ENCODE assay signal across 8 cellular contexts in the genomic region with DNA sequence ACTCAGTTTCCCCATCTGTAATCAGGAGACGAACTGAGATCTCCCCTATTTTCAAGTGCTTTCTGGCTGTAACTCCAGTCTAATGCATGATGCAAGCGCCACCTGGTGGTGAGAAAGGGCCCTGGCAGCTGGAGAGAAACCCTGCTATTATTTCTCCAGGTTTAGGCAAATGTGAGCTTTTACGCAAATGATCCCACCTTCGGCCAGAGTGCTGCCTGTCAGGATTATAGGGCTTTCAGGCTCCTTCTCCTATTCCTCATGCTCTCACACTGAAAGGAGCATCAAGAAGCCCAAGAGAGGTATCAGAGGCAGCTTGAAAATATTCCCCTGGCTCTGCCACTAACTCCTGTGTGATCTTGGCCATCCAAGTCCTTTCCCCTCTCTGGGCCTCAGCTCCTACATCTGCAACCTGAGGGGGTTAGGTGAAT.
DNase-seq lines count a peak whose midpoint lies in the region; ATAC-seq and TF ChIP-seq lines count a peak whose summit lies in the region.

No MANE protein-coding gene starts in this region.

- no peak overlapping the region for H3K4me2 ChIP-seq in MM.1S (ENCODE audit: low read depth, low read length)

- H3K9me2 ChIP-seq in MM.1S (replicated peaks; ENCODE audit: insufficient read depth, low read length), result no peaks in the 10 kb centered on the region

- 0 out of 2 replicates have a peak overlapping the region, but pooled peaks have one; percentile 45 for H2AFZ ChIP-seq in MM.1S (ENCODE audit: low read length)

- no peaks in the 10 kb centered on the region for H3F3A ChIP-seq in MM.1S (ENCODE audit: insufficient read depth, low read length)

- intact Hi-C loops in sciatic nerve (cut with DNase I), result no loop called here

- DNase-seq in ELR (ENCODE audit: low read depth), result peak; percentile 71
- peak; percentile 68 for DNase-seq in MM.1S
- DNase-seq in T follicular helper cell (ENCODE audit: low read depth), result peak; percentile 39
- peak in 50 of 56 donors; percentile 6 to 87 (median 38) for DNase-seq in amygdala (lab: John Stamatoyannopoulos, UW)
- peak; percentile 84 for DNase-seq in right atrium auricular region (ENCODE audit: low spot score)
- DNase-seq in sciatic nerve (ENCODE audit: low spot score), result peak; percentile 89
- DNase-seq in GOT3 (lab: John Stamatoyannopoulos, UW), result no peak

- H3K4me1 ChIP-seq in MM.1S (ENCODE audit: low read length) (no peaks in the 10 kb centered on the region), right atrium auricular region (no peaks in the 10 kb centered on the region)

- ATAC-seq in sciatic nerve (peak; percentile 68), HG03097 (IDR thresholded peaks at IDR 0.05; ENCODE audit: low FRiP score, unreplicated experiment) (no peak)

- no peak overlapping the region for H3K27ac ChIP-seq in MM.1S (ENCODE audit: low read length)
- no peak overlapping the region for H3K27ac ChIP-seq in right atrium auricular region

- TF ChIP-seq CTCF in MM.1S (IDR thresholded peaks at IDR 0.05; ENCODE audit: low read length), result peak; percentile 97
- peak; percentile 92 to 98 for TF ChIP-seq CTCF in right atrium auricular region (IDR thresholded peaks at IDR 0.05)

- H3K9ac ChIP-seq in MM.1S (ENCODE audit: low read length), result no peak overlapping the region

- H4K20me1 ChIP-seq in MM.1S (ENCODE audit: insufficient read depth, low read length), result no peaks in the 10 kb centered on the region

- H3K79me2 ChIP-seq in MM.1S (ENCODE audit: low read length), result no peaks in the 10 kb centered on the region

- H3K4me3 ChIP-seq in MM.1S (ENCODE audit: low read length) (no peak overlapping the region), right atrium auricular region (no peak overlapping the region)

- no peaks in the 10 kb centered on the region for H3K36me3 ChIP-seq in MM.1S (replicated peaks; ENCODE audit: insufficient read depth, low read length)
- no peaks in the 10 kb centered on the region for H3K36me3 ChIP-seq in right atrium auricular region

- H3K9me3 ChIP-seq in MM.1S (replicated peaks; ENCODE audit: insufficient read depth, low read length), result no peaks in the 10 kb centered on the region
- no peaks in the 10 kb centered on the region for H3K9me3 ChIP-seq in right atrium auricular region

- no peaks in the 10 kb centered on the region for H3K27me3 ChIP-seq in MM.1S (replicated peaks; ENCODE audit: insufficient read depth, low read length)
- no peaks in the 10 kb centered on the region for H3K27me3 ChIP-seq in right atrium auricular region
